ENCODE assay signal across 1 cellular context in the genomic region with DNA sequence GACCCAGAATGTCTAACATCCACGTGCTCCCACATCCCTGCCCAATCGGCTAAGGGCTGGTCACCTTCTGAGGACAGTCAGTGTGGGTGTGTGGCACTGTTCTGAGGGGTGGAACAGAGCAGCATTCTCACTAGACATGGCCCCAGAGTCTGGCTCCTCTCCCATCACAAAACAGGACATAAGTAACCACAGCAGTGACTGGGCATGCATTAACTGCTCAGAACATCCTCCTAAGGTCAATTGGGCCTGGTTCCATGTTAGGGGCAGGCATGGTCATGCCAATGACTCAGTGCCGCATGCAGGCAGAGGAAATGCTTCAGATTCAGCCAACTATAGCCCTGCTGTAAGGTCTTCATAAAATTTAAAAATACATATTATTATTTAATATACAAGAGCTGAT.
TF ChIP-seq lines count a peak whose summit lies in the region.

No MANE protein-coding gene starts in this region.

TF ChIP-seq in K562, 482 proteins besides CTCF, POLR2A, EP300 and RAD21:
- TF ChIP-seq ZNF699 (CRISPR knock-in tag; IDR thresholded peaks at IDR 0.05; ENCODE audit: insufficient replicate concordance) = no peak
- TF ChIP-seq, protein P1, sequence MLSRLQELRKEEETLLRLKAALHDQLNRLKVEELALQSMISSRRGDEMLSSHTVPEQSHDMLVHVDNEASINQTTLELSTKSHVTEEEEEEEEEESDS (CRISPR knock-in tag; IDR thresholded peaks at IDR 0.05) = no peak
- no peak for TF ChIP-seq PTRF (tag; IDR thresholded peaks at IDR 0.05)
- no peak for TF ChIP-seq GATAD2A (IDR thresholded peaks at IDR 0.05)
- no peak for TF ChIP-seq ZNF124 (CRISPR knock-in tag; IDR thresholded peaks at IDR 0.05)
